Comparison of ENCODE assay signal across 17 cellular contexts in the genomic region with DNA sequence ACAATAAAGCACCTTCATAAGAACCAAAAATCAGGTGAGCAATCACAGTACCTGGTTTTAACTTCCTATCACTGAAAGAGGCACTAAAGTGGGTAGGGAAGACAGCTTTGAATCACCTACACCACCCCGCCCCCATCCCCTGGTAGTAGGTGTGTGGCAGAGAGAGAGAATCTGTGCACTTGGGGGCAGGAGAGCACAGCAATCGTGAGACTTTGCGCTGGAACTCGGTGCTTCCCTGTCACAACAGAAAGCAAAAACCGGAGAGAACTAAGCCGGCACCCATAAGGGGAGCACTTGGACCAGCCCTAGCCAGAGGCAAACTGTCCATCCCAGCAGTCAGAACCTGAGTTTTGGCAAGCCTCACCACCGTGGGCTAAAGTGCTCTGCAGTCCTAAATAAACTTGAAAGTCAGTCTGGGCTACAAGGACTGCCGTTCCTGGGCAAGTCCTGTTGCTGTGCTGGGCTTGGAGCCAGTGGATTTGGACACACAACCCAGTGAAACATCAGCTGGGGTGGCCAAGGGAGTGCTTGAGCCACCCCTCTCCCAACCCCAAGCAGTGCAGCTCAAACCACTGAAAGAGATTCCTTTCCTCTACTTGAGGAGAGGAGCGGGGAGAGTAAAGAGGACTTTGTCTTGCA. TPM values are rescaled to one million over a fixed set of nuclear protein-coding genes. Genes with fewer than 3 reads are reported as not detected.
DNase-seq lines count a peak whose midpoint lies in the region; ATAC-seq and TF ChIP-seq lines count a peak whose summit lies in the region.
"Had no signal": no experiment of that assay in that cellular context is flagged by ENCODE, and none has a peak within 500 bp of the region (broad histone marks: within the 10 kb centered on the region; RNA-seq: fewer than 3 reads in every experiment).

No MANE protein-coding gene starts in this region.

- TF ChIP-seq CTCF in Panc1 (IDR thresholded peaks at IDR 0.05) (no peak), fibroblast of mammary gland (conservative IDR thresholded peaks at IDR 0.05; ENCODE audit: control insufficient read depth, insufficient read depth, low read depth, low read length) (no peak), prostate gland (IDR thresholded peaks at IDR 0.05) (no peak)

- no peak overlapping the region for H3K27ac ChIP-seq in Panc1 (ENCODE audit: low read length)
- no peak overlapping the region for H3K27ac ChIP-seq in prostate gland
- H3K27ac ChIP-seq: 22Rv1, BLaER1 had no signal

- TF ChIP-seq POLR2A in prostate gland (IDR thresholded peaks at IDR 0.05), result no peak

- DNase-seq in DMS 273 (lab: John Stamatoyannopoulos, UW; ENCODE audit: unreplicated experiment) (peak; percentile 18), DMS 273 treated with DMSO at 0.1 percent for 48 hours (lab: John Stamatoyannopoulos, UW) (no peak), Panc1 (ENCODE audit: low read depth, low spot score) (no peak), fibroblast of mammary gland (ENCODE audit: low read depth) (peak; percentile 12), prostate gland (ENCODE audit: low spot score) (peak; percentile 4), cerebellar nuclear complex (lab: John Stamatoyannopoulos, UW) (no peak), epidermal melanocyte (ENCODE audit: insufficient read length, low spot score) (no peak)
- DNase-seq: activated B cell treated with CpG ODN at 0.5 μM for 24 hours; activated effector memory CD4-positive, alpha-beta T cell treated with anti-CD3 and anti-CD28 coated beads, Interleukin-2, amount 50 U/mL, for 16 hours; glutamatergic neuron; HCEC 1CT; retina; stimulated activated naive CD4-positive, alpha-beta T cell had no signal

- in situ Hi-C loops in Panc1 (cut with HindIII; ENCODE audit: low pct_unique_long_range_greater_than_20kb, low sequenced_read_pairs), result no loop called here

- WGBS in prostate gland, result 46% methylated on average over 8 of the region's 9 CpGs

- H3K27me3 ChIP-seq in Panc1 (ENCODE audit: control insufficient read depth, insufficient read depth, low read length) (no peaks in the 10 kb centered on the region), prostate gland (replicated peaks; ENCODE audit: insufficient read depth) (no peaks in the 10 kb centered on the region)
- H3K27me3 ChIP-seq: BLaER1 had no signal

- H3K36me3 ChIP-seq in Panc1 (ENCODE audit: control insufficient read depth, insufficient read depth, low read length) (no peaks in the 10 kb centered on the region), prostate gland (no peaks in the 10 kb centered on the region)
- H3K36me3 ChIP-seq: BLaER1 had no signal

- H3K4me1 ChIP-seq in Panc1 (ENCODE audit: control insufficient read depth, insufficient read depth, low read length) (no peaks in the 10 kb centered on the region), prostate gland (replicated peaks) (no peaks in the 10 kb centered on the region)
- H3K4me1 ChIP-seq: BLaER1 had no signal

- POLR2A ChIA-PET in Panc1 (lab: Charles Lee), result no interaction called here

- intact Hi-C loops in Panc1 (cut with micrococcal nuclease; ENCODE audit: unreplicated experiment) (no loop called here), prostate gland (cut with DNase I) (no loop called here)

- H3K9me3 ChIP-seq in Panc1 (ENCODE audit: control insufficient read depth, insufficient read depth, low read depth, low read length) (no peaks in the 10 kb centered on the region), prostate gland (no peaks in the 10 kb centered on the region)

- CTCF ChIA-PET in Panc1 (lab: Charles Lee), result no interaction called here

- BruUV-seq in Panc1 (replicated peaks; lab: Mats Ljungman, UMichigan), result no TSS peak

- ATAC-seq in Panc1, result peak; percentile 51; the same call in 1 of the 2 replicates
- no peak for ATAC-seq in HG03095 (IDR thresholded peaks at IDR 0.05; ENCODE audit: unreplicated experiment)

- no peak overlapping the region for H3K4me3 ChIP-seq in Panc1 (ENCODE audit: low read depth in 2 of 2, low read length in 2 of 2)
- no peak overlapping the region for H3K4me3 ChIP-seq in fibroblast of mammary gland (ENCODE audit: control insufficient read depth, low read depth, low read length)
- H3K4me3 ChIP-seq in prostate gland, result no peak overlapping the region
- H3K4me3 ChIP-seq: BLaER1 had no signal

RNA-seq across cellular contexts. Expression of a gene that starts 32.1 kb away (rescaled TPM):
- total RNA-seq in Panc1 (2021; ENCODE audit: unreplicated experiment), result 109 TPM
- polyA plus RNA-seq in Panc1 (2012; ENCODE audit: insufficient read length), result 151 TPM
- total RNA-seq in prostate gland, result 100 to 1,000 TPM in 1 of 2 donors, 10 to 100 TPM in 1; 85.3 to 131 TPM

RNA-seq across cellular contexts. Expression of a gene that starts 32.6 kb away (rescaled TPM):
- 47.1 TPM for total RNA-seq in Panc1 (2021; ENCODE audit: unreplicated experiment)
- polyA plus RNA-seq in Panc1 (2012; ENCODE audit: insufficient read length), result 58.6 TPM
- total RNA-seq in prostate gland, result 10 to 100 TPM; 45.0 to 49.0 TPM

RNA-seq across cellular contexts. Expression of a gene that starts 34.2 kb away (rescaled TPM):
- total RNA-seq in Panc1 (2021; ENCODE audit: unreplicated experiment), result 3.4 TPM
- 4.1 TPM for polyA plus RNA-seq in Panc1 (2012; ENCODE audit: insufficient read length)
- 10 to 100 TPM in 1 of 2 donors, 1 to 10 TPM in 1; 3.6 to 10.5 TPM for total RNA-seq in prostate gland
- total RNA-seq: T-helper 1 cell treated with Interleukin-12 subunit alpha and Interleukin-12 subunit beta and Interleukin-4 antibody, amounts not matched to agents 30 ng/mL and 1 ng/mL, for 36 hours had no signal

Comparison
In these comparisons a context has a peak if more than half of its experiments do, and no peak if none do; other contexts are left out.
1. DNase-seq: peak in DMS 273 (single experiment), fibroblast of mammary gland (single experiment) and prostate gland (single experiment); none in DMS 273 treated with DMSO at 0.1 percent for 48 hours (single experiment), Panc1 (single experiment), cerebellar nuclear complex (0 of 2) and epidermal melanocyte (single experiment).